In genomic region chr12:48937170-48937569, GRCh38 we compare ENCODE assay signal across 11 cellular contexts. TPM values are rescaled to one million over a fixed set of nuclear protein-coding genes. Genes with fewer than 3 reads are reported as not detected.
DNase-seq lines count a peak whose midpoint lies in the region; TF ChIP-seq lines count a peak whose summit lies in the region.
"Had no signal": no experiment of that assay in that cellular context is flagged by ENCODE, and none has a peak within 500 bp of the region (broad histone marks: within the 10 kb centered on the region; RNA-seq: fewer than 3 reads in every experiment).

No MANE protein-coding gene starts in this region.

- no peak overlapping the region for H3K27ac ChIP-seq in CD4-positive, alpha-beta memory T cell (ENCODE audit: low read depth, low read length)
- no peak overlapping the region for H3K27ac ChIP-seq in endodermal cell (ENCODE audit: low read depth, low read length)

- peaks cover 0 to 3% (median 0%) of the 10 kb centered on the region in 8 donors for H3K9me3 Mint-ChIP-seq in CD4-positive, alpha-beta memory T cell
- no peaks in the 10 kb centered on the region for H3K9me3 Mint-ChIP-seq in endodermal cell
- H3K9me3 Mint-ChIP-seq: activated CD4-positive, alpha-beta memory T cell treated with anti-CD3 and anti-CD28 coated beads, Interleukin-2, amount 10 ng/mL, durations not matched to agents 7 days and 5 days; CD14-positive monocyte had no signal

- peaks cover 45% of the 10 kb centered on the region for H3K4me1 ChIP-seq in CD4-positive, alpha-beta memory T cell (ENCODE audit: insufficient read depth, low read length)
- no peaks in the 10 kb centered on the region for H3K4me1 ChIP-seq in endodermal cell (ENCODE audit: control insufficient read depth, insufficient read depth, low read length)

- POLR2A ChIA-PET in CD4-positive, alpha-beta memory T cell (lab: Charles Lee; ENCODE audit: partially characterized antibody) = interaction anchor here (0.7 to 6.0 kb wide), 6 partner anchors 10 to 85 kb away, joined by 4 to 70 read pairs (median 11); partner anchors contain the start of genes DDX23 and FKBP11

- peaks cover 48 to 58% of the 10 kb centered on the region in 2 donors for H3K36me3 Mint-ChIP-seq in CD4-positive, alpha-beta memory T cell
- H3K36me3 Mint-ChIP-seq in endodermal cell (ENCODE audit: low read depth) = peaks cover 77% of the 10 kb centered on the region

- TF ChIP-seq CTCF in LNCaP clone FGC (IDR thresholded peaks at IDR 0.05; ENCODE audit: control insufficient read depth, extremely low read depth, insufficient read depth) = peak; percentile 8; the same call in 1 of the 2 replicates
- peak; percentile 59 for TF ChIP-seq CTCF in endodermal cell (conservative IDR thresholded peaks at IDR 0.05)

- H3K4me1 Mint-ChIP-seq in CD4-positive, alpha-beta memory T cell = peaks cover 31 to 49% (median 38%) of the 10 kb centered on the region in 4 donors
- H3K4me1 Mint-ChIP-seq in endodermal cell = peaks cover 8% of the 10 kb centered on the region

- peaks cover 29% of the 10 kb centered on the region for H3K36me3 ChIP-seq in CD4-positive, alpha-beta memory T cell (ENCODE audit: insufficient read depth, low read length)
- H3K36me3 ChIP-seq in endodermal cell (ENCODE audit: control insufficient read depth, insufficient read depth, low read length) = peaks cover 90% of the 10 kb centered on the region

- H3K9me3 ChIP-seq in CD4-positive, alpha-beta memory T cell (ENCODE audit: control insufficient read depth in 1 of 2, low read length in 2 of 2) = no peaks in the 10 kb centered on the region
- no peaks in the 10 kb centered on the region for H3K9me3 ChIP-seq in endodermal cell (ENCODE audit: control insufficient read depth, low read length)

- 86 to 100% methylated on average over 2 to 6 of the region's 6 CpGs for WGBS in endodermal cell (ENCODE audit: insufficient coverage in 1 of 2, insufficient read length in 1 of 2), 2 experiments

- peak overlapping the region; percentile 16 to 97 (median 88) for H3K27ac Mint-ChIP-seq in CD4-positive, alpha-beta memory T cell
- H3K27ac Mint-ChIP-seq in endodermal cell = no peak overlapping the region
- H3K27ac Mint-ChIP-seq: activated CD4-positive, alpha-beta memory T cell treated with anti-CD3 and anti-CD28 coated beads, Interleukin-2, amount 10 ng/mL, durations not matched to agents 7 days and 5 days had no signal

- H3K27me3 Mint-ChIP-seq in CD4-positive, alpha-beta memory T cell = no peaks in the 10 kb centered on the region
- H3K27me3 Mint-ChIP-seq in endodermal cell (ENCODE audit: insufficient read depth) = no peaks in the 10 kb centered on the region
- H3K27me3 Mint-ChIP-seq: activated CD4-positive, alpha-beta memory T cell treated with anti-CD3 and anti-CD28 coated beads, Interleukin-2, amount 10 ng/mL, durations not matched to agents 7 days and 5 days had no signal

- H3K4me3 ChIP-seq in CD4-positive, alpha-beta memory T cell (ENCODE audit: low read length in 2 of 2) = no peak overlapping the region
- H3K4me3 ChIP-seq in LNCaP clone FGC (ENCODE audit: low read depth, low read length) = no peak overlapping the region
- no peak overlapping the region for H3K4me3 ChIP-seq in endodermal cell (ENCODE audit: low read length)
- H3K4me3 ChIP-seq: smooth muscle cell had no signal

- intact Hi-C loops in CD4-positive, alpha-beta memory T cell (cut with micrococcal nuclease) = loop anchor here (2.0 kb wide), 3 partner anchors 18 to 44 kb away; partner anchors contain the start of gene ARF3

- CTCF ChIA-PET in CD4-positive, alpha-beta memory T cell (lab: Charles Lee; ENCODE audit: partially characterized antibody) = interaction anchor here (1.6 to 10.3 kb wide), 7 partner anchors 9 to 82 kb away, joined by 3 to 190 read pairs (median 21); partner anchors contain the start of genes ARF3, DDX23 and FKBP11

- H3K9ac ChIP-seq in endodermal cell (ENCODE audit: extremely low read depth, low read length, poor library complexity, severe bottlenecking) = no peak overlapping the region

- no peak overlapping the region for H3K4me3 Mint-ChIP-seq in CD4-positive, alpha-beta memory T cell
- no peak overlapping the region for H3K4me3 Mint-ChIP-seq in endodermal cell
- H3K4me3 Mint-ChIP-seq: activated CD4-positive, alpha-beta memory T cell treated with anti-CD3 and anti-CD28 coated beads, Interleukin-2, amount 10 ng/mL, durations not matched to agents 7 days and 5 days; CD14-positive monocyte had no signal

- H3K27me3 ChIP-seq in CD4-positive, alpha-beta memory T cell (ENCODE audit: insufficient read depth, low read length) = no peaks in the 10 kb centered on the region
- no peaks in the 10 kb centered on the region for H3K27me3 ChIP-seq in endodermal cell (ENCODE audit: control insufficient read depth, insufficient read depth, low read length, poor library complexity, severe bottlenecking)

- no peak for DNase-seq in CD4-positive, alpha-beta memory T cell
- DNase-seq in LNCaP clone FGC (ENCODE audit: low read depth) = no peak
- DNase-seq in endodermal cell = peak; percentile 73
- DNase-seq in NK-92 treated with Interleukin-12 subunit alpha and Interleukin-12 subunit beta, amount 100 ng/mL, for 24 hours (lab: John Stamatoyannopoulos, UW) = no peak
- no peak for DNase-seq in H4 (ENCODE audit: low spot score)
- DNase-seq in HuH-7.5 (ENCODE audit: low spot score) = no peak
- DNase-seq: activated CD4-positive, alpha-beta memory T cell treated with anti-CD3 and anti-CD28 coated beads, Interleukin-2, amount 10 ng/mL, durations not matched to agents 7 days and 5 days; NCI-H226 had no signal

RNA-seq across cellular contexts. Expression of gene FKBP11, which starts 11.9 kb away (rescaled TPM):
- total RNA-seq in CD4-positive, alpha-beta memory T cell = 10 to 100 TPM; 77.7 to 81.1 TPM
- 100 to 1,000 TPM; 212 to 238 TPM for polyA plus RNA-seq in CD4-positive, alpha-beta memory T cell
- 10 to 100 TPM; 30.1 to 30.7 TPM for total RNA-seq in endodermal cell
- polyA plus RNA-seq in endodermal cell (2013, experiment 1 of 2) = 17.4 TPM
- polyA plus RNA-seq in endodermal cell (2013, experiment 2 of 2) = 17.0 TPM
- 12.1 and 14.2 TPM in 2 replicates for total RNA-seq in H4 (2014; rRNA removed; shearing (Covaris generic))

RNA-seq across cellular contexts. Expression of gene ARF3, which starts 20.1 kb away (rescaled TPM):
- total RNA-seq in CD4-positive, alpha-beta memory T cell = 10 to 100 TPM; 69.8 to 77.5 TPM
- 10 to 100 TPM; 22.6 to 31.2 TPM for polyA plus RNA-seq in CD4-positive, alpha-beta memory T cell
- total RNA-seq in endodermal cell = 100 to 1,000 TPM; 237 to 288 TPM
- polyA plus RNA-seq in endodermal cell (2013, experiment 1 of 2) = 112 TPM
- 102 TPM for polyA plus RNA-seq in endodermal cell (2013, experiment 2 of 2)
- 111 and 127 TPM in 2 replicates for total RNA-seq in H4 (2014; rRNA removed; shearing (Covaris generic))

RNA-seq across cellular contexts. Expression of gene WNT10B, which starts 34.4 kb away (rescaled TPM):
- 10 to 100 TPM; 12.9 to 13.0 TPM for total RNA-seq in CD4-positive, alpha-beta memory T cell
- under 1 TPM; 0.56 to 0.72 TPM for polyA plus RNA-seq in CD4-positive, alpha-beta memory T cell
- under 1 TPM; 0.20 to 0.29 TPM for total RNA-seq in endodermal cell
- polyA plus RNA-seq in endodermal cell (2013, experiment 1 of 2) = 10.8 TPM
- polyA plus RNA-seq in endodermal cell (2013, experiment 2 of 2) = 7.3 TPM
- 0.08 TPM in 1 of 2 replicates, not detected in the other for total RNA-seq in H4 (2014; rRNA removed; shearing (Covaris generic))
- polyA plus RNA-seq: CD14-positive monocyte had no signal

RNA-seq across cellular contexts. Expression of gene WNT1, which starts 41.0 kb away (rescaled TPM):
- 1 to 10 TPM; 1.8 to 2.8 TPM for total RNA-seq in CD4-positive, alpha-beta memory T cell
- 1 to 10 TPM in 1 of 2 donors, under 1 TPM in 1; 0.55 to 1.1 TPM for polyA plus RNA-seq in CD4-positive, alpha-beta memory T cell
- total RNA-seq in endodermal cell = not detected
- polyA plus RNA-seq in endodermal cell (2013, experiment 1 of 2) = 31.2 TPM
- polyA plus RNA-seq in endodermal cell (2013, experiment 2 of 2) = 22.4 TPM
- total RNA-seq in H4 (2014; rRNA removed; shearing (Covaris generic)) = not detected in 2 replicates
- total RNA-seq: myocyte, smooth muscle cell had no signal
- polyA plus RNA-seq: CD14-positive monocyte, smooth muscle cell had no signal

Comparison
In these comparisons a context has a peak if more than half of its experiments do, and no peak if none do; other contexts are left out.
1. RNA of gene WNT10B, which starts 34.4 kb away (total RNA-seq): 12.9 to 13.0 TPM in CD4-positive, alpha-beta memory T cell; 0.20 to 0.29 TPM in endodermal cell and 0.08 TPM in H4; every median in the first group is over 10 times any median in the second.